Comparison of ENCODE assay signal across 14 cellular contexts in the genomic region with DNA sequence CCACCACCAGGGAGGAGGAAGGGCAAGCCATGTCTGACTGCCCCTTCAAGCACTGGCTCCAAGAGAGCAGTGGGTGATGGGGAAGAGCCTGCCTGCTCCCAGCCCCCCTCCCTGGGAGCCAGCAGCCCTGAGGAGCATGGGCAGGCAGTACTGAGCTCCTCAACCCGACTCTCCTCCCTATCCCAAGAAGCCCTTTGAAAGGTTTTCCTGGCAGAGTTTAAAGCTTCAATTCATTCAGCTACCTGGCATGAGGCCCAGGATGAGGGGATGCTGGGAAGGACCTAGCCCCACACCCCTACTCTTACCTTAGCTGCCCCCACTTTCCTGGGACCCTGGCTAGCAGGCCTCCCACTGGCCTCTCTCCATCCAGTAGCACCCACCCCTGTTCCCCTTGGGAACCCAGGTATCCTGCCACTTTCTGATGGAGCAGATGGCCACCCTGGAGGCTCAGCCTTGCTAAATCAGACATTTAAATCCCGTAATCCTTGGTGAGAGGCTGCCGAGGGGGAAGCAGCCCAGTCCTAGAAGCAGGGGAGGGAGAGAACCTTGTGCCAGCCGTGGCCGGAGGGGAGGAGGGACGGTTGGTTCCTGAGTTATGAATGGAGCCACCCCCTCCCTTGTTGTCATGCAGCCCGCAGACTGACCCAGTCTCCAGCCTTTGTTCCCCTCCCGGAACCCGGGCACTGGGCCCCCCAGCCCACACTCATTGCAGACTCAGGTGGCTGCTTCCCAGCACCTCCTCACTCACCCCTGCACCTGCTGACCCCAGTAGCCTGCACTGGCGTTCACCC. TPM values are rescaled to one million over a fixed set of nuclear protein-coding genes. Genes with fewer than 3 reads are reported as not detected.
DNase-seq lines count a peak whose midpoint lies in the region; ATAC-seq and TF ChIP-seq lines count a peak whose summit lies in the region.
"Had no signal": no experiment of that assay in that cellular context is flagged by ENCODE, and none has a peak within 500 bp of the region (broad histone marks: within the 10 kb centered on the region; RNA-seq: fewer than 3 reads in every experiment).

No MANE protein-coding gene starts in this region.

- H3K27ac Mint-ChIP-seq in activated T-cell treated with anti-CD3 and anti-CD28 coated beads, Interleukin-2, amount 50 U/mL, for 24 hours, result no peak overlapping the region
- H3K27ac Mint-ChIP-seq: memory B cell, nephron progenitor cell had no signal

- H3K36me3 Mint-ChIP-seq in activated T-cell treated with anti-CD3 and anti-CD28 coated beads, Interleukin-2, amount 50 U/mL, for 24 hours (ENCODE audit: low read depth), result peaks cover 59% of the 10 kb centered on the region

- H3K4me3 ChIP-seq in right cardiac atrium (ENCODE audit: low read length), result no peak overlapping the region
- H3K4me3 ChIP-seq in esophagus muscularis mucosa, result no peak overlapping the region
- H3K4me3 ChIP-seq: coronary artery had no signal

- peaks cover 27 to 71% (median 58%) of the 10 kb centered on the region in 4 donors for H3K36me3 ChIP-seq in esophagus muscularis mucosa

- ATAC-seq in right cardiac atrium (peak; percentile 22 to 28), left ventricle myocardium superior (no peak), GM18909 (IDR thresholded peaks at IDR 0.05; ENCODE audit: poor library complexity, unreplicated experiment) (no peak)

- no peak for TF ChIP-seq CTCF in esophagus muscularis mucosa (IDR thresholded peaks at IDR 0.05)

- no peaks in the 10 kb centered on the region for H3K4me1 Mint-ChIP-seq in activated T-cell treated with anti-CD3 and anti-CD28 coated beads, Interleukin-2, amount 50 U/mL, for 24 hours (ENCODE audit: low read depth)
- H3K4me1 Mint-ChIP-seq: memory B cell, nephron progenitor cell had no signal

- H3K27me3 ChIP-seq in right cardiac atrium (ENCODE audit: control insufficient read depth, insufficient read depth) (no peaks in the 10 kb centered on the region), esophagus muscularis mucosa (no peaks in the 10 kb centered on the region)

- WGBS in right cardiac atrium, result 71% methylated on average over 10 of the region's 10 CpGs
- 73% methylated on average over 8 of the region's 10 CpGs for WGBS in esophagus muscularis mucosa

- H3K4me3 Mint-ChIP-seq in activated T-cell treated with anti-CD3 and anti-CD28 coated beads, Interleukin-2, amount 50 U/mL, for 24 hours, result no peak overlapping the region
- H3K4me3 Mint-ChIP-seq: memory B cell, nephron progenitor cell had no signal

- no peak overlapping the region for H3K27ac ChIP-seq in right cardiac atrium (ENCODE audit: low read length)
- no peak overlapping the region for H3K27ac ChIP-seq in esophagus muscularis mucosa (replicated peaks in 1 of 4)
- H3K27ac ChIP-seq: coronary artery, epithelial cell of prostate had no signal

- no peaks in the 10 kb centered on the region for H3K9me3 Mint-ChIP-seq in activated T-cell treated with anti-CD3 and anti-CD28 coated beads, Interleukin-2, amount 50 U/mL, for 24 hours
- H3K9me3 Mint-ChIP-seq: memory B cell, nephron progenitor cell had no signal

- no peak for TF ChIP-seq EP300 in esophagus muscularis mucosa (IDR thresholded peaks at IDR 0.05)

- H3K4me1 ChIP-seq in right cardiac atrium (ENCODE audit: control insufficient read depth, insufficient read depth, low read length) (no peaks in the 10 kb centered on the region), esophagus muscularis mucosa (no peaks in the 10 kb centered on the region)

- no peak for TF ChIP-seq POLR2A in esophagus muscularis mucosa (IDR thresholded peaks at IDR 0.05; ENCODE audit: low read depth)

- intact Hi-C loops in right cardiac atrium (cut with DNase I), result no loop called here
- intact Hi-C loops in left ventricle myocardium superior (cut with micrococcal nuclease), result no loop called here
- intact Hi-C loops in esophagus muscularis mucosa (cut with DNase I), result no loop called here

- DNase-seq in right cardiac atrium (no peak), left ventricle myocardium superior (no peak), anterior cingulate cortex (lab: John Stamatoyannopoulos, UW) (peak in 52 of 58 donors; percentile 21 to 93 (median 74)), medulla oblongata (ENCODE audit: extremely low spot score) (peak; percentile 90), NCI-H2196 treated with DMSO at 0.1 percent for 48 hours (lab: John Stamatoyannopoulos, UW; ENCODE audit: unreplicated experiment) (no peak), esophagus muscularis mucosa (ENCODE audit: extremely low spot score) (no peak)
- no peak for DNase-seq in activated T-cell treated with anti-CD3 and anti-CD28 coated beads, Interleukin-2, amount 50 U/mL, for 24 hours
- DNase-seq: NCI-H2081; nephron progenitor cell; NK-92 treated with Interleukin-12 subunit alpha and Interleukin-12 subunit beta, amount 100 ng/mL, for 24 hours had no signal

- H3K27me3 Mint-ChIP-seq in activated T-cell treated with anti-CD3 and anti-CD28 coated beads, Interleukin-2, amount 50 U/mL, for 24 hours, result no peaks in the 10 kb centered on the region
- H3K27me3 Mint-ChIP-seq: memory B cell had no signal

- H3K9me3 ChIP-seq in right cardiac atrium (ENCODE audit: control insufficient read depth, low read length) (no peaks in the 10 kb centered on the region), esophagus muscularis mucosa (no peaks in the 10 kb centered on the region)

RNA-seq across cellular contexts. Expression of gene ATP1B2, which starts 17.1 kb away (rescaled TPM):
- total RNA-seq in right cardiac atrium (10 to 100 TPM in 1 of 4 donors, 1 to 10 TPM in 3; 3.1 to 10.2 (median 5.3) TPM), left ventricle myocardium superior (3.2 TPM), esophagus muscularis mucosa (1 to 10 TPM; 1.6 to 2.9 (median 2.2) TPM)
- 2.8 TPM for polyA plus RNA-seq in right cardiac atrium

RNA-seq across cellular contexts. Expression of gene TP53, which starts 19.5 kb away (rescaled TPM):
- total RNA-seq in right cardiac atrium, result 10 to 100 TPM; 13.2 to 16.3 (median 14.2) TPM
- polyA plus RNA-seq in right cardiac atrium, result 6.1 TPM
- 13.7 TPM for total RNA-seq in left ventricle myocardium superior
- total RNA-seq in esophagus muscularis mucosa, result 10 to 100 TPM; 14.9 to 18.3 (median 16.1) TPM

RNA-seq across cellular contexts. Expression of gene WRAP53, which starts 20.5 kb away (rescaled TPM):
- total RNA-seq in right cardiac atrium (1 to 10 TPM; 4.0 to 6.3 (median 4.9) TPM), left ventricle myocardium superior (5.3 TPM), esophagus muscularis mucosa (1 to 10 TPM; 3.3 to 6.4 (median 3.8) TPM)
- polyA plus RNA-seq in right cardiac atrium, result 5.1 TPM

RNA-seq across cellular contexts. Expression of gene EFNB3, which starts 37.2 kb away (rescaled TPM):
- total RNA-seq in right cardiac atrium (under 1 TPM; 0.31 to 0.97 (median 0.54) TPM), left ventricle myocardium superior (0.25 TPM), esophagus muscularis mucosa (under 1 TPM; 0.17 to 0.42 (median 0.33) TPM)
- 0.59 TPM for polyA plus RNA-seq in right cardiac atrium

RNA-seq across cellular contexts. Expression of gene SHBG, which starts 37.9 kb away (rescaled TPM):
- 1 to 10 TPM in 1 of 4 donors, under 1 TPM in 2, not detected in 1; 0.71 to 1.2 (median 0.82) TPM for total RNA-seq in right cardiac atrium
- polyA plus RNA-seq in right cardiac atrium, result 0.57 TPM
- total RNA-seq in left ventricle myocardium superior, result not detected
- total RNA-seq in esophagus muscularis mucosa, result under 1 TPM in 1 of 4 donors, not detected in 3; 0.83 TPM

Comparison
In these comparisons a context has a peak if more than half of its experiments do, and no peak if none do; other contexts are left out.
1. ATAC-seq: peak in right cardiac atrium (2 of 2); none in left ventricle myocardium superior (single experiment) and GM18909 (single experiment).
2. DNase-seq: peak in anterior cingulate cortex (52 of 58) and medulla oblongata (single experiment); none in right cardiac atrium (0 of 3), left ventricle myocardium superior (single experiment), activated T-cell treated with anti-CD3 and anti-CD28 coated beads, Interleukin-2, amount 50 U/mL, for 24 hours (single experiment), NCI-H2196 treated with DMSO at 0.1 percent for 48 hours (single experiment) and esophagus muscularis mucosa (single experiment).